ENCODE assay signal across 13 cellular contexts in the genomic region with DNA sequence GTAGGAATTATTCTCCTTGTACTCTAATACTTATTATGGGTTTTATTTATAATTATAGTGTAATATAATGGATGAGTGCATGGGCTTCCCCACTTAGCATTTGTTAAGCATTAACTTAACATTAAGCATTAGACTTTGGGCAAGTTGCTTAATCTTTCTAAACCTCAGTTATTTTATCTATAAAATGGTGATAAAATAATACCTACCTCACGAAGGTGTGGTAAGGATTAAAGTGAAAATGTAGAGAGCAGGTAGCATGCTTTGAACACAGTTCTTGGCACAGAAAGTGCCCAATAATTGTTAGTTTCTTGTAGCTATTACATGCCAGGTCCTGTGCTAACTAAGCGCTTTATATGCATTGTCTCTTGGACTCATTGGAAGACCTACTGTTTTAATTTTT. TPM values are rescaled to one million over a fixed set of nuclear protein-coding genes. Genes with fewer than 3 reads are reported as not detected.
DNase-seq lines count a peak whose midpoint lies in the region; ATAC-seq, FAIRE-seq and TF ChIP-seq lines count a peak whose summit lies in the region.
"Had no signal": no experiment of that assay in that cellular context is flagged by ENCODE, and none has a peak within 500 bp of the region (broad histone marks: within the 10 kb centered on the region; RNA-seq: fewer than 3 reads in every experiment).

No MANE protein-coding gene starts in this region.

- no peak for FAIRE-seq in keratinocyte (lab: Jason Lieb, UNC)

- peak overlapping the region; percentile 77 for H3K4me2 ChIP-seq in keratinocyte (ENCODE audit: control insufficient read depth, extremely low read depth, insufficient read depth, low read depth, low read length)

- H3K27ac Mint-ChIP-seq in activated naive CD4-positive, alpha-beta T cell treated with anti-CD3 and anti-CD28 coated beads, Interleukin-2, amount 50 U/mL, for 24 hours = no peak overlapping the region
- H3K27ac Mint-ChIP-seq in activated naive CD4-positive, alpha-beta T cell treated with anti-CD3 and anti-CD28 coated beads, Interleukin-2, amount 50 U/mL, for 72 hours = peak overlapping the region in 1 of 2 donors; percentile 85
- no peak overlapping the region for H3K27ac Mint-ChIP-seq in type B pancreatic cell

- no peak overlapping the region for H3K27ac ChIP-seq in keratinocyte (ENCODE audit: control insufficient read depth, insufficient read depth, low read length)

- H3K9me3 Mint-ChIP-seq in activated naive CD4-positive, alpha-beta T cell treated with anti-CD3 and anti-CD28 coated beads, Interleukin-2, amount 50 U/mL, for 24 hours = no peaks in the 10 kb centered on the region
- no peaks in the 10 kb centered on the region for H3K9me3 Mint-ChIP-seq in activated naive CD4-positive, alpha-beta T cell treated with anti-CD3 and anti-CD28 coated beads, Interleukin-2, amount 50 U/mL, for 72 hours
- H3K9me3 Mint-ChIP-seq in type B pancreatic cell = peaks cover 8% of the 10 kb centered on the region
- H3K9me3 Mint-ChIP-seq: naive B cell had no signal

- H3K27me3 Mint-ChIP-seq in activated naive CD4-positive, alpha-beta T cell treated with anti-CD3 and anti-CD28 coated beads, Interleukin-2, amount 50 U/mL, for 24 hours = no peaks in the 10 kb centered on the region
- no peaks in the 10 kb centered on the region for H3K27me3 Mint-ChIP-seq in type B pancreatic cell
- H3K27me3 Mint-ChIP-seq: naive B cell had no signal

- H2AFZ ChIP-seq in keratinocyte (ENCODE audit: control insufficient read depth, low read length) = no peak overlapping the region

- peaks cover 37% of the 10 kb centered on the region for H3K4me1 Mint-ChIP-seq in activated naive CD4-positive, alpha-beta T cell treated with anti-CD3 and anti-CD28 coated beads, Interleukin-2, amount 50 U/mL, for 24 hours
- peaks cover 40% of the 10 kb centered on the region for H3K4me1 Mint-ChIP-seq in type B pancreatic cell (ENCODE audit: unreplicated experiment)

- H4K20me1 ChIP-seq in keratinocyte (ENCODE audit: control insufficient read depth, extremely low read depth, insufficient read depth, low read length) = peaks cover 44% of the 10 kb centered on the region

- peaks cover 52% of the 10 kb centered on the region for H3K4me1 ChIP-seq in adipocyte (ENCODE audit: control insufficient read depth, insufficient read depth, low read length)
- H3K4me1 ChIP-seq in keratinocyte (ENCODE audit: control insufficient read depth, extremely low read depth, insufficient read depth, low read length) = peaks cover 36% of the 10 kb centered on the region

- H3K27me3 ChIP-seq in adipocyte (replicated peaks; ENCODE audit: control insufficient read depth, insufficient read depth, low read length) = no peaks in the 10 kb centered on the region
- no peaks in the 10 kb centered on the region for H3K27me3 ChIP-seq in keratinocyte (ENCODE audit: control insufficient read depth, extremely low read depth, insufficient read depth, low read length)

- H3K9ac ChIP-seq in adipocyte (ENCODE audit: low read length) = no peak overlapping the region
- peak overlapping the region; percentile 89 for H3K9ac ChIP-seq in keratinocyte (ENCODE audit: control insufficient read depth, extremely low read depth, insufficient read depth, low read length)

- H3K9me3 ChIP-seq in adipocyte (ENCODE audit: control insufficient read depth, low read length) (no peaks in the 10 kb centered on the region), keratinocyte (ENCODE audit: control insufficient read depth, low read depth, low read length) (peaks cover 4% of the 10 kb centered on the region)

- peaks cover 76% of the 10 kb centered on the region for H3K79me2 ChIP-seq in keratinocyte (ENCODE audit: control insufficient read depth, insufficient read depth, low read length)

- no peak for ATAC-seq in activated naive CD4-positive, alpha-beta T cell treated with anti-CD3 and anti-CD28 coated beads, Interleukin-2, amount 50 U/mL, for 72 hours
- no peak for ATAC-seq in GM19351 (IDR thresholded peaks at IDR 0.05; ENCODE audit: unreplicated experiment)

- no peaks in the 10 kb centered on the region for H3K9me1 ChIP-seq in keratinocyte (ENCODE audit: control insufficient read depth, extremely low read depth, insufficient read depth, low read length)

- H3K36me3 ChIP-seq in adipocyte (ENCODE audit: control insufficient read depth, insufficient read depth, low read length, severe bottlenecking) = peaks cover 32% of the 10 kb centered on the region
- peaks cover 12 to 13% of the 10 kb centered on the region in 2 experiments for H3K36me3 ChIP-seq in keratinocyte (ENCODE audit: control insufficient read depth in 2 of 2, extremely low read depth in 1 of 2, insufficient read depth in 2 of 2, low read length in 2 of 2)

- TF ChIP-seq CTCF in keratinocyte (optimal IDR thresholded peaks at IDR 0.05 in 1 of 3, IDR thresholded peaks at IDR 0.05 in 1 of 3, conservative IDR thresholded peaks at IDR 0.05 in 1 of 3; ENCODE audit: extremely low read depth in 1 of 3, insufficient read depth in 2 of 3, low read length in 3 of 3) (no peak), type B pancreatic cell (conservative IDR thresholded peaks at IDR 0.05) (no peak)

- peak overlapping the region; percentile 92 for H3K4me3 ChIP-seq in adipocyte (ENCODE audit: low read length)
- peak overlapping the region; percentile 68 to 100 (median 83) for H3K4me3 ChIP-seq in keratinocyte (ENCODE audit: control insufficient read depth in 2 of 3, extremely low read depth in 1 of 3, insufficient read depth in 2 of 3, low read depth in 1 of 3, low read length in 3 of 3)

- H3K4me3 Mint-ChIP-seq in activated naive CD4-positive, alpha-beta T cell treated with anti-CD3 and anti-CD28 coated beads, Interleukin-2, amount 50 U/mL, for 24 hours = peak overlapping the region; percentile 46
- peak overlapping the region; percentile 82 for H3K4me3 Mint-ChIP-seq in type B pancreatic cell

- dilution Hi-C loops in keratinocyte (cut with MboI; ENCODE audit: extremely low pct_ligation_motif_present, low sequenced_read_pairs) = loop anchor here (25.0 kb wide), 1 partner anchor 132 kb away; no protein-coding TSS in a partner anchor

- peaks cover 8% of the 10 kb centered on the region for H3K36me3 Mint-ChIP-seq in activated naive CD4-positive, alpha-beta T cell treated with anti-CD3 and anti-CD28 coated beads, Interleukin-2, amount 50 U/mL, for 24 hours
- H3K36me3 Mint-ChIP-seq in activated naive CD4-positive, alpha-beta T cell treated with anti-CD3 and anti-CD28 coated beads, Interleukin-2, amount 50 U/mL, for 72 hours = peaks cover 5 to 24% of the 10 kb centered on the region in 2 donors
- H3K36me3 Mint-ChIP-seq in type B pancreatic cell = peaks cover 31% of the 10 kb centered on the region

- no peak for DNase-seq in activated naive CD4-positive, alpha-beta T cell treated with anti-CD3 and anti-CD28 coated beads, Interleukin-2, amount 50 U/mL, for 72 hours (ENCODE audit: low spot score in 2 of 2)
- DNase-seq in adipocyte (ENCODE audit: low read depth) (no peak), keratinocyte (ENCODE audit: low read depth, low spot score) (no peak), type B pancreatic cell (ENCODE audit: extremely low spot score, unreplicated experiment) (no peak), AML-193 (lab: John Stamatoyannopoulos, UW) (no peak)
- no peak for DNase-seq in stimulated activated CD4-positive, alpha-beta T cell treated with anti-CD3 and anti-CD28 coated beads, Interleukin-4, amount 100 ng/mL, for 24 hours
- DNase-seq: activated CD8-positive, alpha-beta memory T cell treated with anti-CD3 and anti-CD28 coated beads for 24 hours; naive B cell; NCI-H2171 treated with DMSO at 0.1 percent for 48 hours; SHP77 treated with DMSO at 0.1 percent for 48 hours; stimulated activated CD4-positive, alpha-beta T cell treated with anti-CD3 and anti-CD28 coated beads, Interleukin-4, amount 100 ng/mL, for 4 hours had no signal

RNA-seq across cellular contexts. Expression of a gene that starts 2.6 kb away (rescaled TPM):
- total RNA-seq in activated naive CD4-positive, alpha-beta T cell treated with anti-CD3 and anti-CD28 coated beads, Interleukin-2, amount 50 U/mL, for 72 hours = 10 to 100 TPM; 58.2 to 65.5 TPM
- 334 to 541 TPM (median 482 TPM) in 3 replicates for polyA plus RNA-seq in keratinocyte
- 146 TPM for polyA plus RNA-seq in keratinocyte (2011; ENCODE audit: low read depth)
- 228 and 437 TPM in 2 replicates for polyA plus RNA-seq in keratinocyte (2011; cell fraction: cytosol; rRNA removed)
- 478 and 606 TPM in 2 replicates for polyA plus RNA-seq in keratinocyte (2011; cell fraction: nucleus; rRNA removed)
- polyA plus RNA-seq in keratinocyte (2012; ENCODE audit: low replicate concordance) = 188 and 366 TPM in 2 replicates
- 101 to 276 TPM (median 151 TPM) in 3 replicates for polyA minus RNA-seq in keratinocyte
- polyA minus RNA-seq in keratinocyte (2011; cell fraction: cytosol; rRNA and poly(A)+ RNA removed) = 207 TPM
- polyA minus RNA-seq in keratinocyte (2011; cell fraction: nucleus; rRNA and poly(A)+ RNA removed) = 255 and 403 TPM in 2 replicates
- total RNA-seq in type B pancreatic cell (ENCODE audit: low replicate concordance) = 62.0 and 68.0 TPM in 2 replicates

RNA-seq across cellular contexts. Expression of a gene that starts 48.7 kb away (rescaled TPM):
- not detected for total RNA-seq in activated naive CD4-positive, alpha-beta T cell treated with anti-CD3 and anti-CD28 coated beads, Interleukin-2, amount 50 U/mL, for 72 hours
- 1.4 to 3.8 TPM (median 1.9 TPM) in 3 replicates for polyA plus RNA-seq in keratinocyte
- 13.5 TPM for polyA plus RNA-seq in keratinocyte (2011; ENCODE audit: low read depth)
- polyA plus RNA-seq in keratinocyte (2011; cell fraction: cytosol; rRNA removed) = 0.86 and 1.3 TPM in 2 replicates
- 4.9 and 5.1 TPM in 2 replicates for polyA plus RNA-seq in keratinocyte (2011; cell fraction: nucleus; rRNA removed)
- polyA plus RNA-seq in keratinocyte (2012; ENCODE audit: low replicate concordance) = 1.1 and 10.5 TPM in 2 replicates
- 0.77 to 2.3 TPM (median 1.4 TPM) in 3 replicates for polyA minus RNA-seq in keratinocyte
- 5.8 TPM for polyA minus RNA-seq in keratinocyte (2011; cell fraction: cytosol; rRNA and poly(A)+ RNA removed)
- 1.7 and 3.2 TPM in 2 replicates for polyA minus RNA-seq in keratinocyte (2011; cell fraction: nucleus; rRNA and poly(A)+ RNA removed)
- total RNA-seq in type B pancreatic cell (ENCODE audit: low replicate concordance) = 111 and 149 TPM in 2 replicates

Comparison
In these comparisons a context has a peak if more than half of its experiments do, and no peak if none do; other contexts are left out.
1. RNA of a gene that starts 48.7 kb away (total RNA-seq): 111 to 149 TPM in type B pancreatic cell; not detected in activated naive CD4-positive, alpha-beta T cell treated with anti-CD3 and anti-CD28 coated beads, Interleukin-2, amount 50 U/mL, for 72 hours; every median in the first group is over 100 times any median in the second.